Comparison of ENCODE assay signal across 9 cellular contexts in genomic region chr5:113293068-113293571, GRCh38.
DNase-seq lines count a peak whose midpoint lies in the region; ATAC-seq and TF ChIP-seq lines count a peak whose summit lies in the region.
"Had no signal": no experiment of that assay in that cellular context is flagged by ENCODE, and none has a peak within 500 bp of the region (broad histone marks: within the 10 kb centered on the region; RNA-seq: fewer than 3 reads in every experiment).

No MANE protein-coding gene starts in this region.

- H3K27ac Mint-ChIP-seq in T-helper 1 cell treated with Interleukin-12 subunit alpha and Interleukin-12 subunit beta and Interleukin-4 antibody, amounts not matched to agents 30 μg/mL and 1 μg/mL, for 36 hours: no peak overlapping the region
- peak overlapping the region; percentile 61 for H3K27ac Mint-ChIP-seq in activated naive CD8-positive, alpha-beta T cell

- no peak for TF ChIP-seq POLR2A in testis (IDR thresholded peaks at IDR 0.05)

- DNase-seq in T-helper 1 cell: no peak
- peak; percentile 37 for DNase-seq in iPS-NIHi11 (ENCODE audit: low spot score)
- DNase-seq in testis: no peak
- no peak for DNase-seq in medulla oblongata (ENCODE audit: extremely low spot score)
- DNase-seq: small intestine had no signal

- no peaks in the 10 kb centered on the region for H3K9me3 ChIP-seq in testis

- H3K27me3 Mint-ChIP-seq in T-helper 1 cell treated with Interleukin-12 subunit alpha and Interleukin-12 subunit beta and Interleukin-4 antibody, amounts not matched to agents 30 μg/mL and 1 μg/mL, for 36 hours (ENCODE audit: low read depth): peaks cover 78% of the 10 kb centered on the region
- peaks cover 19% of the 10 kb centered on the region for H3K27me3 Mint-ChIP-seq in activated naive CD8-positive, alpha-beta T cell

- peaks cover 6% of the 10 kb centered on the region for H3K4me1 ChIP-seq in testis

- no peaks in the 10 kb centered on the region for H3K36me3 ChIP-seq in testis (ENCODE audit: low read depth, missing control alignments)

- H3K36me3 Mint-ChIP-seq in T-helper 1 cell treated with Interleukin-12 subunit alpha and Interleukin-12 subunit beta and Interleukin-4 antibody, amounts not matched to agents 30 μg/mL and 1 μg/mL, for 36 hours (ENCODE audit: low read depth): peaks cover 3% of the 10 kb centered on the region
- no peaks in the 10 kb centered on the region for H3K36me3 Mint-ChIP-seq in activated naive CD8-positive, alpha-beta T cell

- H3K27ac ChIP-seq in testis: no peak overlapping the region

- ATAC-seq in GM18502 (IDR thresholded peaks at IDR 0.05; ENCODE audit: poor library complexity, unreplicated experiment) (no peak), HG03025 (IDR thresholded peaks at IDR 0.05; ENCODE audit: low FRiP score, unreplicated experiment) (no peak)

- H3K27me3 ChIP-seq in testis: no peaks in the 10 kb centered on the region

- peak overlapping the region; percentile 63 to 66 for H3K4me3 ChIP-seq in testis

- 9 to 14% methylated on average over 8 of the region's 8 CpGs for WGBS in testis, 2 donors

- H3K4me1 Mint-ChIP-seq in T-helper 1 cell treated with Interleukin-12 subunit alpha and Interleukin-12 subunit beta and Interleukin-4 antibody, amounts not matched to agents 30 μg/mL and 1 μg/mL, for 36 hours (ENCODE audit: low read depth): peaks cover 15% of the 10 kb centered on the region
- H3K4me1 Mint-ChIP-seq in activated naive CD8-positive, alpha-beta T cell (ENCODE audit: low read depth): peaks cover 22% of the 10 kb centered on the region

- TF ChIP-seq CTCF in testis (IDR thresholded peaks at IDR 0.05): no peak

- intact Hi-C loops in testis (cut with DNase I; ENCODE audit: low total_unique reads): no loop called here

- no peaks in the 10 kb centered on the region for H3K9me3 Mint-ChIP-seq in T-helper 1 cell treated with Interleukin-12 subunit alpha and Interleukin-12 subunit beta and Interleukin-4 antibody, amounts not matched to agents 30 μg/mL and 1 μg/mL, for 36 hours
- H3K9me3 Mint-ChIP-seq in activated naive CD8-positive, alpha-beta T cell (ENCODE audit: low read depth): no peaks in the 10 kb centered on the region

- H3K4me3 Mint-ChIP-seq in T-helper 1 cell treated with Interleukin-12 subunit alpha and Interleukin-12 subunit beta and Interleukin-4 antibody, amounts not matched to agents 30 μg/mL and 1 μg/mL, for 36 hours: peak overlapping the region; percentile 89
- peak overlapping the region; percentile 95 for H3K4me3 Mint-ChIP-seq in activated naive CD8-positive, alpha-beta T cell
